13 cellular contexts compared by ENCODE assay signal in genomic region chr13:71754407-71754974, GRCh38.
DNase-seq lines count a peak whose midpoint lies in the region; ATAC-seq and TF ChIP-seq lines count a peak whose summit lies in the region.
"Had no signal": no experiment of that assay in that cellular context is flagged by ENCODE, and none has a peak within 500 bp of the region (broad histone marks: within the 10 kb centered on the region; RNA-seq: fewer than 3 reads in every experiment).

No MANE protein-coding gene starts in this region.

- peaks cover 9% of the 10 kb centered on the region for H3K9me3 Mint-ChIP-seq in glutamatergic neuron (ENCODE audit: unreplicated experiment)
- no peaks in the 10 kb centered on the region for H3K9me3 Mint-ChIP-seq in activated CD8-positive, alpha-beta T cell treated with anti-CD3 and anti-CD28 coated beads, Interleukin-2, amount 10 ng/mL, durations not matched to agents 7 days and 5 days (ENCODE audit: insufficient read depth)

- no peak for ATAC-seq in RWPE2 (ENCODE audit: low read depth)
- no peak for ATAC-seq in activated CD8-positive, alpha-beta T cell treated with anti-CD3 and anti-CD28 coated beads, Interleukin-2, amount 10 ng/mL, durations not matched to agents 7 days and 5 days
- ATAC-seq: activated CD4-positive, CD25-positive, alpha-beta regulatory T cell treated with anti-CD3 and anti-CD28 coated beads, Interleukin-2, amount 50 U/mL, for 24 hours had no signal

- H3K36me3 Mint-ChIP-seq in glutamatergic neuron (ENCODE audit: unreplicated experiment), result no peaks in the 10 kb centered on the region
- H3K36me3 Mint-ChIP-seq in activated CD8-positive, alpha-beta T cell treated with anti-CD3 and anti-CD28 coated beads, Interleukin-2, amount 10 ng/mL, durations not matched to agents 7 days and 5 days (ENCODE audit: low read depth), result no peaks in the 10 kb centered on the region

- H3K27me3 ChIP-seq in RWPE2 (ENCODE audit: insufficient read depth, poor library complexity, severe bottlenecking), result no peaks in the 10 kb centered on the region
- no peaks in the 10 kb centered on the region for H3K27me3 ChIP-seq in smooth muscle cell (ENCODE audit: low read depth)

- H3K4me1 Mint-ChIP-seq in glutamatergic neuron (ENCODE audit: low read depth, unreplicated experiment), result peaks cover 64% of the 10 kb centered on the region
- H3K4me1 Mint-ChIP-seq in activated CD8-positive, alpha-beta T cell treated with anti-CD3 and anti-CD28 coated beads, Interleukin-2, amount 10 ng/mL, durations not matched to agents 7 days and 5 days (ENCODE audit: low read depth), result no peaks in the 10 kb centered on the region

- no peak overlapping the region for H3K27ac Mint-ChIP-seq in glutamatergic neuron (ENCODE audit: unreplicated experiment)
- no peak overlapping the region for H3K27ac Mint-ChIP-seq in activated CD8-positive, alpha-beta T cell treated with anti-CD3 and anti-CD28 coated beads, Interleukin-2, amount 10 ng/mL, durations not matched to agents 7 days and 5 days

- no peak overlapping the region for H3K4me3 Mint-ChIP-seq in glutamatergic neuron (ENCODE audit: unreplicated experiment)
- no peak overlapping the region for H3K4me3 Mint-ChIP-seq in activated CD8-positive, alpha-beta T cell treated with anti-CD3 and anti-CD28 coated beads, Interleukin-2, amount 10 ng/mL, durations not matched to agents 7 days and 5 days

- CTCF ChIA-PET in activated CD8-positive, alpha-beta T cell treated with anti-CD3 and anti-CD28 coated beads, Interleukin-2, amount 10 ng/mL, durations not matched to agents 7 days and 5 days (lab: Charles Lee), result no interaction called here

- WGBS in smooth muscle cell (ENCODE audit: low lambda C conversion rate), result 87% methylated on average over 7 of the region's 7 CpGs

- H3K4me3 ChIP-seq in GM12875 (ENCODE audit: low read depth, low read length) (no peak overlapping the region), RWPE2 (ENCODE audit: severe bottlenecking) (no peak overlapping the region), smooth muscle cell (no peak overlapping the region)

- no peaks in the 10 kb centered on the region for H3K79me2 ChIP-seq in smooth muscle cell (ENCODE audit: low read depth)

- H3K9me3 ChIP-seq in RWPE2 (ENCODE audit: severe bottlenecking), result no peaks in the 10 kb centered on the region
- H3K9me3 ChIP-seq in smooth muscle cell (replicated peaks; ENCODE audit: low read depth), result no peaks in the 10 kb centered on the region

- H3K36me3 ChIP-seq in RWPE2 (ENCODE audit: low read depth) (no peaks in the 10 kb centered on the region), smooth muscle cell (ENCODE audit: low read depth) (no peaks in the 10 kb centered on the region)

- no peak overlapping the region for H3K4me2 ChIP-seq in smooth muscle cell

- POLR2A ChIA-PET in activated CD8-positive, alpha-beta T cell treated with anti-CD3 and anti-CD28 coated beads, Interleukin-2, amount 10 ng/mL, durations not matched to agents 7 days and 5 days (lab: Charles Lee), result no interaction called here

- no peaks in the 10 kb centered on the region for H3K4me1 ChIP-seq in RWPE2 (ENCODE audit: insufficient read depth, poor library complexity, severe bottlenecking)
- peaks cover 8% of the 10 kb centered on the region for H3K4me1 ChIP-seq in smooth muscle cell (ENCODE audit: low read depth)

- H3K9ac ChIP-seq in smooth muscle cell (ENCODE audit: low read depth), result no peak overlapping the region

- no peaks in the 10 kb centered on the region for H3F3A ChIP-seq in smooth muscle cell (ENCODE audit: low read depth)

- H2AFZ ChIP-seq in smooth muscle cell (ENCODE audit: low read depth), result no peak overlapping the region

- TF ChIP-seq CTCF in GM12875 (IDR thresholded peaks at IDR 0.05; ENCODE audit: borderline replicate concordance, insufficient read depth, low read depth, low read length) (0 out of 2 replicates have a peak, but pooled peaks have one; percentile 6), RWPE2 (IDR thresholded peaks at IDR 0.05; ENCODE audit: poor library complexity, severe bottlenecking) (peak; percentile 7), glutamatergic neuron (IDR thresholded peaks at IDR 0.05; ENCODE audit: partially characterized antibody, unreplicated experiment) (peak; percentile 57), smooth muscle cell (IDR thresholded peaks at IDR 0.05; ENCODE audit: borderline replicate concordance, insufficient read depth, poor library complexity, severe bottlenecking) (no peak)

- DNase-seq in RWPE2 (ENCODE audit: low spot score) (no peak), glutamatergic neuron (no peak), renal cortical epithelial cell (ENCODE audit: low read depth) (peak; percentile 1), NCI-H2227 treated with DMSO at 0.1 percent for 48 hours (lab: John Stamatoyannopoulos, UW) (no peak), RKO (ENCODE audit: low spot score) (no peak), smooth muscle cell (lab: John Stamatoyannopoulos, UW; ENCODE audit: unreplicated experiment) (no peak)
- no peak for DNase-seq in activated CD8-positive, alpha-beta T cell treated with anti-CD3 and anti-CD28 coated beads, Interleukin-2, amount 10 ng/mL, durations not matched to agents 7 days and 5 days
- DNase-seq: AML-193, amniotic stem cell, NCI-H2029, NCI-H526 treated with DMSO at 0.1 percent for 48 hours had no signal

- H3K27me3 Mint-ChIP-seq in glutamatergic neuron (ENCODE audit: unreplicated experiment), result peaks cover 7% of the 10 kb centered on the region
- no peaks in the 10 kb centered on the region for H3K27me3 Mint-ChIP-seq in activated CD8-positive, alpha-beta T cell treated with anti-CD3 and anti-CD28 coated beads, Interleukin-2, amount 10 ng/mL, durations not matched to agents 7 days and 5 days (ENCODE audit: low read depth)

- H4K20me1 ChIP-seq in smooth muscle cell (ENCODE audit: low read depth), result no peaks in the 10 kb centered on the region

- no peak overlapping the region for H3K27ac ChIP-seq in RWPE2 (ENCODE audit: poor library complexity, severe bottlenecking)
- no peak overlapping the region for H3K27ac ChIP-seq in smooth muscle cell (ENCODE audit: low read depth)
